In genomic region chr2:212959469-212960117, GRCh38 we compare ENCODE assay signal across 22 cellular contexts.
DNase-seq lines count a peak whose midpoint lies in the region; ATAC-seq and TF ChIP-seq lines count a peak whose summit lies in the region.
"Had no signal": no experiment of that assay in that cellular context is flagged by ENCODE, and none has a peak within 500 bp of the region (broad histone marks: within the 10 kb centered on the region; RNA-seq: fewer than 3 reads in every experiment).

No MANE protein-coding gene starts in this region.

- no peak for TF ChIP-seq CTCF in CD4-positive, alpha-beta T cell (IDR thresholded peaks at IDR 0.05)
- TF ChIP-seq CTCF in epithelial cell of esophagus (IDR thresholded peaks at IDR 0.05; ENCODE audit: insufficient read depth, low read depth, low read length, missing control alignments), result no peak
- TF ChIP-seq CTCF in natural killer cell (IDR thresholded peaks at IDR 0.05), result no peak
- no peak for TF ChIP-seq CTCF in chondrocyte (IDR thresholded peaks at IDR 0.05)

- peaks cover 27% of the 10 kb centered on the region for H3K36me3 ChIP-seq in KOPT-K1 (ENCODE audit: insufficient read depth, low read length)
- H3K36me3 ChIP-seq: ovary, right lobe of liver had no signal

- no peaks in the 10 kb centered on the region for H3K27me3 ChIP-seq in CD4-positive, alpha-beta T cell (ENCODE audit: control insufficient read depth, insufficient read depth, low read length)
- H3K27me3 ChIP-seq: ovary, right lobe of liver had no signal

- H3K36me3 Mint-ChIP-seq in CD4-positive, alpha-beta T cell (ENCODE audit: low read depth), result no peaks in the 10 kb centered on the region
- peaks cover 7% of the 10 kb centered on the region for H3K36me3 Mint-ChIP-seq in natural killer cell
- H3K36me3 Mint-ChIP-seq in chondrocyte (ENCODE audit: low read depth), result peaks cover 4% of the 10 kb centered on the region
- H3K36me3 Mint-ChIP-seq: activated CD8-positive, alpha-beta memory T cell treated with anti-CD3 and anti-CD28 coated beads, Interleukin-2, amount 10 ng/mL, durations not matched to agents 7 days and 5 days; brain; CD14-positive monocyte had no signal

- POLR2A ChIA-PET in CD4-positive, alpha-beta T cell (lab: Charles Lee), result no interaction called here

- H3K4me3 ChIP-seq in epithelial cell of esophagus (ENCODE audit: low read length), result no peak overlapping the region
- H3K4me3 ChIP-seq: coronary artery, GM12878, ovary, right lobe of liver had no signal

- H3K27me3 Mint-ChIP-seq in CD4-positive, alpha-beta T cell, result no peaks in the 10 kb centered on the region
- H3K27me3 Mint-ChIP-seq in natural killer cell (ENCODE audit: low read depth in 2 of 2) (no peaks in the 10 kb centered on the region), chondrocyte (ENCODE audit: low read depth) (no peaks in the 10 kb centered on the region)
- H3K27me3 Mint-ChIP-seq: activated CD4-positive, alpha-beta T cell treated with anti-CD3 and anti-CD28 coated beads for 36 hours; activated CD8-positive, alpha-beta memory T cell treated with anti-CD3 and anti-CD28 coated beads, Interleukin-2, amount 10 ng/mL, durations not matched to agents 7 days and 5 days; activated naive CD8-positive, alpha-beta T cell treated with anti-CD3 and anti-CD28 coated beads for 36 hours; activated T-helper 17 cell treated with anti-CD3 and anti-CD28 coated beads, Interleukin-2, amount 50 U/mL, for 72 hours; brain; naive thymus-derived CD4-positive, alpha-beta T cell had no signal

- H3K4me1 Mint-ChIP-seq in CD4-positive, alpha-beta T cell (ENCODE audit: low read depth), result peaks cover 44% of the 10 kb centered on the region
- H3K4me1 Mint-ChIP-seq in natural killer cell (peaks cover 64 to 73% of the 10 kb centered on the region in 2 donors), chondrocyte (ENCODE audit: low read depth) (peaks cover 45% of the 10 kb centered on the region)
- H3K4me1 Mint-ChIP-seq: brain had no signal

- no peaks in the 10 kb centered on the region for H3K9me3 Mint-ChIP-seq in CD4-positive, alpha-beta T cell
- H3K9me3 Mint-ChIP-seq in natural killer cell, result no peaks in the 10 kb centered on the region
- H3K9me3 Mint-ChIP-seq in chondrocyte (ENCODE audit: low read depth), result peaks cover 5% of the 10 kb centered on the region
- H3K9me3 Mint-ChIP-seq: activated T-helper 17 cell treated with anti-CD3 and anti-CD28 coated beads, Interleukin-2, amount 50 U/mL, for 72 hours; brain had no signal

- H3K27ac ChIP-seq in CD4-positive, alpha-beta T cell (ENCODE audit: low read depth, low read length), result no peak overlapping the region
- H3K27ac ChIP-seq in KOPT-K1 (ENCODE audit: low read depth, low read length, poor library complexity, severe bottlenecking), result peak overlapping the region; percentile 98
- H3K27ac ChIP-seq: coronary artery, KMS-11, ovary, right lobe of liver had no signal

- H3K9me3 ChIP-seq in CD4-positive, alpha-beta T cell (ENCODE audit: control insufficient read depth, low read length), result no peaks in the 10 kb centered on the region
- H3K9me3 ChIP-seq in KOPT-K1 (ENCODE audit: insufficient read depth, low read length, poor library complexity, severe bottlenecking), result peaks cover 1% of the 10 kb centered on the region
- H3K9me3 ChIP-seq: ovary, right lobe of liver had no signal

- DNase-seq in CD4-positive, alpha-beta T cell, result no peak
- DNase-seq in epithelial cell of esophagus (ENCODE audit: low read depth) (peak; percentile 23), natural killer cell (no peak), chondrocyte (ENCODE audit: low spot score) (no peak), NCI-H82 treated with DMSO at 0.1 percent for 48 hours (lab: John Stamatoyannopoulos, UW; ENCODE audit: unreplicated experiment) (no peak), left ventricle myocardium superior (no peak), iPS-NIHi7 (ENCODE audit: extremely low spot score) (no peak)
- DNase-seq: activated CD4-positive, alpha-beta T cell treated with anti-CD3 and anti-CD28 coated beads for 36 hours; activated CD8-positive, alpha-beta memory T cell treated with anti-CD3 and anti-CD28 coated beads, Interleukin-2, amount 10 ng/mL, durations not matched to agents 7 days and 5 days; activated naive CD8-positive, alpha-beta T cell treated with anti-CD3 and anti-CD28 coated beads for 36 hours; naive thymus-derived CD4-positive, alpha-beta T cell; NCI-H1092; NCI-H2081; ovary; right lobe of liver had no signal

- intact Hi-C loops in CD4-positive, alpha-beta T cell (cut with DNase I, micrococcal nuclease), result no loop called here
- intact Hi-C loops in natural killer cell (cut with micrococcal nuclease), result loop anchor here (2.0 to 5.0 kb wide), 3 partner anchors 143 to 193 kb away; partner anchors contain the start of gene IKZF2
- intact Hi-C loops in left ventricle myocardium superior (cut with micrococcal nuclease), result no loop called here

- ATAC-seq in CD4-positive, alpha-beta T cell (ENCODE audit: poor library complexity), result no peak
- ATAC-seq in natural killer cell, result no peak
- no peak for ATAC-seq in left ventricle myocardium superior
- ATAC-seq: activated CD4-positive, alpha-beta T cell treated with anti-CD3 and anti-CD28 coated beads for 36 hours; activated CD8-positive, alpha-beta memory T cell treated with anti-CD3 and anti-CD28 coated beads, Interleukin-2, amount 10 ng/mL, durations not matched to agents 7 days and 5 days; GM12878; naive thymus-derived CD4-positive, alpha-beta T cell; right lobe of liver had no signal

- CTCF ChIA-PET in CD4-positive, alpha-beta T cell (lab: Charles Lee), result no interaction called here

- peak overlapping the region; percentile 75 for H3K27ac Mint-ChIP-seq in CD4-positive, alpha-beta T cell
- H3K27ac Mint-ChIP-seq in natural killer cell (peak overlapping the region; percentile 89 to 92), chondrocyte (ENCODE audit: unreplicated experiment) (no peak overlapping the region)
- H3K27ac Mint-ChIP-seq: activated CD8-positive, alpha-beta memory T cell treated with anti-CD3 and anti-CD28 coated beads, Interleukin-2, amount 10 ng/mL, durations not matched to agents 7 days and 5 days; CD14-positive monocyte had no signal

- H3K4me3 Mint-ChIP-seq in CD4-positive, alpha-beta T cell, result no peak overlapping the region
- H3K4me3 Mint-ChIP-seq in natural killer cell (peak overlapping the region; percentile 89), chondrocyte (ENCODE audit: unreplicated experiment) (no peak overlapping the region)
- H3K4me3 Mint-ChIP-seq: activated CD4-positive, alpha-beta T cell treated with anti-CD3 and anti-CD28 coated beads for 36 hours; activated CD8-positive, alpha-beta memory T cell treated with anti-CD3 and anti-CD28 coated beads, Interleukin-2, amount 10 ng/mL, durations not matched to agents 7 days and 5 days; activated naive CD8-positive, alpha-beta T cell treated with anti-CD3 and anti-CD28 coated beads for 36 hours; brain; CD14-positive monocyte had no signal
